In the genomic region with DNA sequence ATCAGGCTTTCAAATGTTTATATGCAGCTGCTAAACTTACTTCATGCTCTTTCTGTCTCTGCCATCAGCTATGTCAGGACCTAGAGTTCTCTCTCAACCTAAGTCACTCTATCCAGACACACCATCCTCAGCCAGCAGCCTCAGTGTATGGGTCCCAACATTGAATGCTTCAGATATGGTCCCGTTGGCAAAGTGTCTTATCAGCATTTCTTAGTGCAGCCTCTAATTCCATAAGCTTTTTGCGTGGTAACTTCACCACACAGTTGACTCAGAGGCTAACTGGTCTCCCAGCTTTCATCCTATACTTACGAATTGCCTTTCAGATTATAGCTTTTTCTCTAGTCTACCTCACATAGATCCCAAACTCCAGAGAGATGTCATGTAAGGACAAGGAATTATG, we compare ENCODE assay signal across 35 cellular contexts.
DNase-seq lines count a peak whose midpoint lies in the region; ATAC-seq, FAIRE-seq and TF ChIP-seq lines count a peak whose summit lies in the region.
"Had no signal": no experiment of that assay in that cellular context is flagged by ENCODE, and none has a peak within 500 bp of the region (broad histone marks: within the 10 kb centered on the region; RNA-seq: fewer than 3 reads in every experiment).

No MANE protein-coding gene starts in this region.

- H3K4me1 Mint-ChIP-seq in Caco-2 (ENCODE audit: low read depth, unreplicated experiment): no peaks in the 10 kb centered on the region
- H3K4me1 Mint-ChIP-seq: B cell; CD14-positive monocyte; CD4-positive, alpha-beta memory T cell; CD4-positive, CD25-positive, alpha-beta regulatory T cell; CD8-positive, alpha-beta memory T cell had no signal

- no peaks in the 10 kb centered on the region for H3K9me3 ChIP-seq in HepG2 (ENCODE audit: low read length)
- no peaks in the 10 kb centered on the region for H3K9me3 ChIP-seq in right lobe of liver
- H3K9me3 ChIP-seq in A549: no peaks in the 10 kb centered on the region
- H3K9me3 ChIP-seq in IMR-90 (ENCODE audit: control insufficient read depth, insufficient read depth, low read length): peaks cover 39% of the 10 kb centered on the region
- H3K9me3 ChIP-seq in K562 (replicated peaks; ENCODE audit: control insufficient read depth, insufficient read depth, low read depth, low read length): no peaks in the 10 kb centered on the region
- no peaks in the 10 kb centered on the region for H3K9me3 ChIP-seq in Caco-2
- H3K9me3 ChIP-seq in sigmoid colon: no peaks in the 10 kb centered on the region
- H3K9me3 ChIP-seq: BE2C; BLaER1; BLaER1 treated with 17β-estradiol and CSF1 and Interleukin-3, amounts not matched to agents 10 nM and 100 nM had no signal

- WGBS in HepG2 (ENCODE audit: low lambda C conversion rate): 5% methylated on average over 3 of the region's 3 CpGs
- 36% methylated on average over 3 of the region's 3 CpGs for WGBS in right lobe of liver (ENCODE audit: insufficient coverage, low coverage, low lambda C conversion rate, missing lambda C conversion rate)
- 0% methylated on average over 3 of the region's 3 CpGs for WGBS in A549 (ENCODE audit: missing lambda C conversion rate)
- WGBS in IMR-90 (ENCODE audit: extremely low coverage in 2 of 2, insufficient read length in 1 of 2), 2 experiments: 40% methylated on average over 1 of the region's 3 CpGs; no CpG with 5 or more reads in 1 of the 2 experiments
- 0% methylated on average over 3 of the region's 3 CpGs for WGBS in K562 (ENCODE audit: insufficient coverage, low coverage, missing lambda C conversion rate)
- 89 to 90% methylated on average over 3 of the region's 3 CpGs for WGBS in sigmoid colon, 2 donors

- no peak overlapping the region for H4K91ac ChIP-seq in IMR-90 (ENCODE audit: insufficient read depth, low read depth, low read length)

- no peak overlapping the region for H2BK20ac ChIP-seq in IMR-90 (ENCODE audit: low read depth, low read length)

- intact Hi-C loops in HepG2 (cut with micrococcal nuclease; ENCODE audit: unreplicated experiment) (no loop called here), right lobe of liver (cut with DNase I) (no loop called here), IMR-90 (cut with micrococcal nuclease) (no loop called here), K562 (cut with micrococcal nuclease) (loop anchor here (5.0 kb wide), 2 partner anchors 117 to 1142 kb away; no protein-coding TSS in a partner anchor), Caco-2 (cut with micrococcal nuclease; ENCODE audit: unreplicated experiment) (loop anchor here (5.0 to 10.0 kb wide), 2 partner anchors 117 to 1144 kb away; no protein-coding TSS in a partner anchor), sigmoid colon (cut with DNase I) (loop anchor here (5.0 kb wide), 1 partner anchor 117 kb away; no protein-coding TSS in a partner anchor)

- TF ChIP-seq CTCF in HepG2 (CRISPR knock-in tag; IDR thresholded peaks at IDR 0.05): no peak
- no peak for TF ChIP-seq CTCF in right lobe of liver (IDR thresholded peaks at IDR 0.05)
- no peak for TF ChIP-seq CTCF in A549 (IDR thresholded peaks at IDR 0.05)
- TF ChIP-seq CTCF in IMR-90 (conservative IDR thresholded peaks at IDR 0.05; ENCODE audit: low read depth, low read length): no peak
- no peak for TF ChIP-seq CTCF in K562 (IDR thresholded peaks at IDR 0.05 in 2 of 3, conservative IDR thresholded peaks at IDR 0.05 in 1 of 3; ENCODE audit: insufficient read depth in 2 of 3, low read depth in 1 of 3, low read length in 3 of 3)
- no peak for TF ChIP-seq CTCF in Caco-2 (IDR thresholded peaks at IDR 0.05; ENCODE audit: insufficient read depth in 1 of 2, low read depth in 1 of 2, low read length in 1 of 2, severe bottlenecking in 1 of 2, unreplicated experiment in 1 of 2)
- TF ChIP-seq CTCF in sigmoid colon (IDR thresholded peaks at IDR 0.05): no peak

- H3K36me3 ChIP-seq in HepG2 (replicated peaks in 1 of 2; ENCODE audit: control insufficient read depth in 1 of 2, insufficient read depth in 2 of 2, low read length in 2 of 2): no peaks in the 10 kb centered on the region
- no peaks in the 10 kb centered on the region for H3K36me3 ChIP-seq in right lobe of liver
- H3K36me3 ChIP-seq in IMR-90 (ENCODE audit: control insufficient read depth, insufficient read depth, low read length): no peaks in the 10 kb centered on the region
- H3K36me3 ChIP-seq in K562 (ENCODE audit: control insufficient read depth, insufficient read depth, low read length): no peaks in the 10 kb centered on the region
- H3K36me3 ChIP-seq in Caco-2 (ENCODE audit: control insufficient read depth, insufficient read depth, low read length): no peaks in the 10 kb centered on the region
- H3K36me3 ChIP-seq in sigmoid colon: no peaks in the 10 kb centered on the region
- H3K36me3 ChIP-seq: BE2C; BLaER1; BLaER1 treated with 17β-estradiol and CSF1 and Interleukin-3, amounts not matched to agents 10 nM and 100 nM had no signal

- H3K9me1 ChIP-seq in IMR-90 (ENCODE audit: insufficient read depth, low read length): no peaks in the 10 kb centered on the region
- H3K9me1 ChIP-seq in K562 (ENCODE audit: control insufficient read depth, insufficient read depth, low read length): no peaks in the 10 kb centered on the region

- ATAC-seq in HepG2 (no peak), right lobe of liver (no peak), A549 (no peak), IMR-90 (ENCODE audit: low read depth) (no peak), K562 (no peak)
- ATAC-seq: CD8-positive, alpha-beta T cell had no signal

- no peak overlapping the region for H3K14ac ChIP-seq in IMR-90 (replicated peaks; ENCODE audit: low read depth, low read length)

- no peak overlapping the region for H3K9ac ChIP-seq in HepG2 (ENCODE audit: insufficient read depth, low read depth, low read length)
- H3K9ac ChIP-seq in IMR-90 (ENCODE audit: low read depth, low read length): no peak overlapping the region
- H3K9ac ChIP-seq in K562 (ENCODE audit: insufficient read depth in 1 of 2, low read depth in 2 of 2, low read length in 2 of 2): no peak overlapping the region
- H3K9ac ChIP-seq: BLaER1; BLaER1 treated with 17β-estradiol and CSF1 and Interleukin-3, amounts not matched to agents 10 nM and 100 nM had no signal

- H3K36me3 Mint-ChIP-seq in Caco-2 (ENCODE audit: insufficient read depth, unreplicated experiment): no peaks in the 10 kb centered on the region
- H3K36me3 Mint-ChIP-seq: CD14-positive monocyte; CD4-positive, alpha-beta memory T cell; CD4-positive, CD25-positive, alpha-beta regulatory T cell; CD8-positive, alpha-beta memory T cell; CD8-positive, alpha-beta T cell had no signal

- H4K8ac ChIP-seq in IMR-90 (ENCODE audit: low read depth in 2 of 2, low read length in 2 of 2): no peak overlapping the region

- no peak overlapping the region for H3K4me3 ChIP-seq in HepG2 (replicated peaks in 1 of 3; ENCODE audit: insufficient read depth in 1 of 3, low read depth in 2 of 3, low read length in 3 of 3)
- no peak overlapping the region for H3K4me3 ChIP-seq in right lobe of liver
- H3K4me3 ChIP-seq in A549: no peak overlapping the region
- no peak overlapping the region for H3K4me3 ChIP-seq in IMR-90 (ENCODE audit: insufficient read depth, low read depth, low read length)
- no peak overlapping the region for H3K4me3 ChIP-seq in K562
- H3K4me3 ChIP-seq in Caco-2 (ENCODE audit: low read depth, low read length): no peak overlapping the region
- H3K4me3 ChIP-seq in sigmoid colon: no peak overlapping the region
- H3K4me3 ChIP-seq: BLaER1; BLaER1 treated with 17β-estradiol and CSF1 and Interleukin-3, amounts not matched to agents 10 nM and 100 nM had no signal

- CTCF ChIA-PET in HepG2 (lab: Yijun Ruan, JAX; ENCODE audit: low intra/inter-chr PET ratio, low total read pairs): no interaction called here
- CTCF ChIA-PET in A549 (lab: Yijun Ruan, JAX): interaction anchor here (1.1 kb wide), 1 partner anchor 115 kb away, joined by 6 read pairs; no protein-coding TSS in a partner anchor
- CTCF ChIA-PET in IMR-90 (lab: Yijun Ruan, JAX): no interaction called here
- CTCF ChIA-PET in K562 (lab: Yijun Ruan, JAX; ENCODE audit: low intra/inter-chr PET ratio): no interaction called here
- CTCF ChIA-PET in Caco-2 (lab: Charles Lee): interaction anchor here (0.7 kb wide), 1 partner anchor 332 kb away, joined by 7 read pairs; no protein-coding TSS in a partner anchor

- no peak overlapping the region for H3K4ac ChIP-seq in IMR-90 (ENCODE audit: low read depth, low read length)

- no peak overlapping the region for H3K23ac ChIP-seq in IMR-90 (ENCODE audit: low read depth, low read length)

- peaks cover 0 to 5% of the 10 kb centered on the region in 2 experiments; a peak in 2 of 5 replicates for H3K27me3 ChIP-seq in HepG2 (ENCODE audit: control insufficient read depth in 1 of 2, insufficient read depth in 2 of 2, low read length in 2 of 2)
- H3K27me3 ChIP-seq in right lobe of liver: no peaks in the 10 kb centered on the region
- H3K27me3 ChIP-seq in IMR-90 (ENCODE audit: control insufficient read depth, insufficient read depth, low read length): no peaks in the 10 kb centered on the region
- no peaks in the 10 kb centered on the region; a peak in 1 of 5 replicates for H3K27me3 ChIP-seq in K562 (ENCODE audit: control insufficient read depth in 2 of 2, insufficient read depth in 2 of 2, low read length in 2 of 2)
- no peaks in the 10 kb centered on the region for H3K27me3 ChIP-seq in Caco-2 (replicated peaks; ENCODE audit: control insufficient read depth, insufficient read depth, low read length)
- no peaks in the 10 kb centered on the region for H3K27me3 ChIP-seq in sigmoid colon
- H3K27me3 ChIP-seq: BE2C; BLaER1; BLaER1 treated with 17β-estradiol and CSF1 and Interleukin-3, amounts not matched to agents 10 nM and 100 nM had no signal

- H3K79me2 ChIP-seq in HepG2 (ENCODE audit: insufficient read depth, low read length) (no peaks in the 10 kb centered on the region), K562 (ENCODE audit: control insufficient read depth, insufficient read depth, low read length) (no peaks in the 10 kb centered on the region)

- DNase-seq in HepG2 (ENCODE audit: low spot score) (no peak), right lobe of liver (no peak), A549 (ENCODE audit: low read depth in 1 of 2, low spot score in 1 of 2) (no peak), IMR-90 (no peak), K562 (ENCODE audit: extremely low read depth in 1 of 4, low spot score in 3 of 4) (no peak), Caco-2 (no peak), NCI-H446 (lab: John Stamatoyannopoulos, UW) (no peak), sigmoid colon (no peak)
- DNase-seq: 8988T; ACHN; AML-193; BE2C; C1 segment of cervical spinal cord; Calu3; CD4-positive, alpha-beta memory T cell; CD4-positive, alpha-beta T cell; CD4-positive, CD25-positive, alpha-beta regulatory T cell; CD8-positive, alpha-beta memory T cell; CD8-positive, alpha-beta T cell; COR-L47; DMS 273 treated with DMSO at 0.1 percent for 48 hours; DMS153; DMS53; DMS79; DMS79 treated with DMSO at 0.1 percent for 48 hours; DND-41; EL had no signal

- no peak overlapping the region for H3K18ac ChIP-seq in IMR-90 (ENCODE audit: low read depth, low read length)

- H3K27me3 Mint-ChIP-seq in Caco-2 (ENCODE audit: insufficient read depth, unreplicated experiment): peaks cover 12% of the 10 kb centered on the region
- H3K27me3 Mint-ChIP-seq: B cell; CD4-positive, CD25-positive, alpha-beta regulatory T cell had no signal

- no peaks in the 10 kb centered on the region for H3K79me1 ChIP-seq in IMR-90 (ENCODE audit: low read depth in 1 of 2, low read length in 2 of 2)

- H2BK5ac ChIP-seq in IMR-90 (ENCODE audit: low read depth, low read length, poor library complexity, severe bottlenecking): no peak overlapping the region

- no peaks in the 10 kb centered on the region for H3K9me3 Mint-ChIP-seq in Caco-2 (ENCODE audit: unreplicated experiment)

- H2AK9ac ChIP-seq in IMR-90 (replicated peaks; ENCODE audit: low read depth, low read length, poor library complexity): no peak overlapping the region

- no peaks in the 10 kb centered on the region for H3K4me1 ChIP-seq in HepG2 (ENCODE audit: insufficient read depth, low read length)
- H3K4me1 ChIP-seq in right lobe of liver: no peaks in the 10 kb centered on the region
- no peaks in the 10 kb centered on the region for H3K4me1 ChIP-seq in A549
- H3K4me1 ChIP-seq in IMR-90 (ENCODE audit: control insufficient read depth, insufficient read depth, low read length): no peaks in the 10 kb centered on the region
- no peaks in the 10 kb centered on the region for H3K4me1 ChIP-seq in K562 (replicated peaks in 1 of 2; ENCODE audit: control insufficient read depth in 2 of 2, insufficient read depth in 2 of 2, low read length in 2 of 2)
- H3K4me1 ChIP-seq in Caco-2: no peaks in the 10 kb centered on the region
- H3K4me1 ChIP-seq in sigmoid colon: peaks cover 0 to 20% (median 13%) of the 10 kb centered on the region in 4 donors
- H3K4me1 ChIP-seq: BLaER1; BLaER1 treated with 17β-estradiol and CSF1 and Interleukin-3, amounts not matched to agents 10 nM and 100 nM had no signal

- H3K4me3 Mint-ChIP-seq in Caco-2 (ENCODE audit: unreplicated experiment): no peak overlapping the region
- H3K4me3 Mint-ChIP-seq: B cell; CD14-positive monocyte; CD4-positive, alpha-beta memory T cell; CD4-positive, alpha-beta T cell; CD4-positive, CD25-positive, alpha-beta regulatory T cell; CD8-positive, alpha-beta memory T cell; CD8-positive, alpha-beta T cell had no signal

- H4K20me1 ChIP-seq in HepG2 (ENCODE audit: insufficient read depth, low read length): no peaks in the 10 kb centered on the region
- H4K20me1 ChIP-seq in IMR-90 (ENCODE audit: insufficient read depth, low read length): no peaks in the 10 kb centered on the region
- 0 out of 2 replicates have a peak, but pooled peaks cover 4% of the 10 kb centered on the region for H4K20me1 ChIP-seq in K562 (replicated peaks; ENCODE audit: control insufficient read depth, insufficient read depth, low read length)
- H4K20me1 ChIP-seq: BLaER1 had no signal

- H3K27ac ChIP-seq in HepG2 (ENCODE audit: extremely low read length, insufficient read depth, low read length) (no peak overlapping the region), right lobe of liver (no peak overlapping the region), A549 (no peak overlapping the region), IMR-90 (ENCODE audit: insufficient read depth, low read length) (no peak overlapping the region), K562 (ENCODE audit: extremely low read depth, low read depth, low read length) (no peak overlapping the region), sigmoid colon (no peak overlapping the region)
- H3K27ac ChIP-seq: 22Rv1; BLaER1; BLaER1 treated with 17β-estradiol and CSF1 and Interleukin-3, amounts not matched to agents 10 nM and 100 nM; C4-2B had no signal

- H2BK120ac ChIP-seq in IMR-90 (ENCODE audit: low read depth, low read length): no peak overlapping the region

- BruUV-seq in HepG2 (replicated peaks; lab: Mats Ljungman, UMichigan): no TSS peak
- no TSS peak for BruUV-seq in IMR-90 (replicated peaks; lab: Mats Ljungman, UMichigan)
- BruUV-seq in K562 (replicated peaks; lab: Mats Ljungman, UMichigan): no TSS peak
- BruUV-seq in Caco-2 (replicated peaks; lab: Mats Ljungman, UMichigan): no TSS peak

- H3K4me2 ChIP-seq in HepG2 (ENCODE audit: low read depth, low read length): no peak overlapping the region
- no peak overlapping the region for H3K4me2 ChIP-seq in A549
- H3K4me2 ChIP-seq in IMR-90 (ENCODE audit: low read depth, low read length): no peak overlapping the region
- H3K4me2 ChIP-seq in K562 (ENCODE audit: insufficient read depth, low read length): no peak overlapping the region
- H3K4me2 ChIP-seq: BLaER1; BLaER1 treated with 17β-estradiol and CSF1 and Interleukin-3, amounts not matched to agents 10 nM and 100 nM had no signal

- dilution Hi-C loops in IMR-90 (cut with HindIII; ENCODE audit: low sequenced_read_pairs, unreplicated experiment): no loop called here

- TF ChIP-seq POLR2A in HepG2 (IDR thresholded peaks at IDR 0.05; ENCODE audit: insufficient read depth in 1 of 2, low read depth in 2 of 2, low read length in 2 of 2) (no peak), right lobe of liver (IDR thresholded peaks at IDR 0.05) (no peak), A549 (IDR thresholded peaks at IDR 0.05; ENCODE audit: low read length) (no peak), IMR-90 (IDR thresholded peaks at IDR 0.05; ENCODE audit: low read depth, low read length) (no peak), K562 (conservative IDR thresholded peaks at IDR 0.05) (no peak), sigmoid colon (IDR thresholded peaks at IDR 0.05) (no peak)

- FAIRE-seq in HepG2 (lab: Jason Lieb, UNC) (no peak), A549 (lab: Jason Lieb, UNC) (no peak), K562 (lab: Jason Lieb, UNC) (no peak)
- FAIRE-seq: A204.1, D721Med had no signal

- TF ChIP-seq RAD21 in HepG2 (CRISPR knock-in tag; IDR thresholded peaks at IDR 0.05) (no peak), A549 (conservative IDR thresholded peaks at IDR 0.05 in 1 of 2, IDR thresholded peaks at IDR 0.05 in 1 of 2) (no peak), IMR-90 (IDR thresholded peaks at IDR 0.05; ENCODE audit: low read length) (no peak), K562 (CRISPR knock-in tag; conservative IDR thresholded peaks at IDR 0.05 in 1 of 2, IDR thresholded peaks at IDR 0.05 in 1 of 2) (no peak)

- no peak overlapping the region for H2BK15ac ChIP-seq in IMR-90 (ENCODE audit: low read depth, low read length)

- H3K56ac ChIP-seq in IMR-90 (ENCODE audit: extremely low read depth, insufficient read depth, low read length): no peak overlapping the region

- in situ Hi-C loops in HepG2 (cut with HindIII; ENCODE audit: extremely low pct_ligation_motif_present, low pct_unique_long_range_greater_than_20kb): loop anchor here (5.0 to 25.0 kb wide), 2 partner anchors 97 to 1137 kb away; no protein-coding TSS in a partner anchor
- in situ Hi-C loops in IMR-90 (cut with MboI; ENCODE audit: low sequenced_read_pairs): no loop called here
- in situ Hi-C loops in K562 (cut with MboI): no loop called here

- no peak overlapping the region for H2AFZ ChIP-seq in HepG2 (ENCODE audit: low read length)
- no peak overlapping the region for H2AFZ ChIP-seq in IMR-90 (replicated peaks; ENCODE audit: low read length, poor library complexity)
- no peak overlapping the region for H2AFZ ChIP-seq in K562 (ENCODE audit: low read depth, low read length)

- POLR2A ChIA-PET in HepG2 (lab: Yijun Ruan, JAX) (no interaction called here), A549 (lab: Yijun Ruan, JAX) (no interaction called here), IMR-90 (lab: Charles Lee; ENCODE audit: unreplicated experiment) (no interaction called here), K562 (lab: Yijun Ruan, JAX) (no interaction called here), Caco-2 (lab: Charles Lee) (no interaction called here)

- no peak overlapping the region for H2AK5ac ChIP-seq in IMR-90 (ENCODE audit: low read depth, low read length)

- no peak overlapping the region for H3K27ac Mint-ChIP-seq in Caco-2 (ENCODE audit: unreplicated experiment)
- H3K27ac Mint-ChIP-seq: B cell; CD14-positive monocyte; CD4-positive, alpha-beta memory T cell; CD4-positive, alpha-beta T cell; CD4-positive, CD25-positive, alpha-beta regulatory T cell; CD8-positive, alpha-beta T cell had no signal

- no peak overlapping the region for H4K5ac ChIP-seq in IMR-90 (ENCODE audit: low read depth, low read length)

- TF ChIP-seq EP300 in HepG2 (IDR thresholded peaks at IDR 0.05; ENCODE audit: low read depth in 2 of 2, low read length in 2 of 2): no peak
- no peak for TF ChIP-seq EP300 in HepG2 (CRISPR knock-in tag; IDR thresholded peaks at IDR 0.05; ENCODE audit: borderline replicate concordance)
- no peak for TF ChIP-seq EP300 in A549 (IDR thresholded peaks at IDR 0.05)
- TF ChIP-seq EP300 in K562 (IDR thresholded peaks at IDR 0.05; ENCODE audit: low read length): no peak
- TF ChIP-seq EP300 in sigmoid colon (IDR thresholded peaks at IDR 0.05): no peak

Comparison
In these comparisons a context has a peak if more than half of its experiments do, and no peak if none do; other contexts are left out.
1. CTCF ChIA-PET loops: an anchor here in A549 (1.1 kb wide) and Caco-2 (0.7 kb wide); none called in HepG2, IMR-90 and K562.
2. intact Hi-C loops: an anchor here in K562 (5.0 kb wide), Caco-2 (5.0 to 10.0 kb wide) and sigmoid colon (5.0 kb wide); none called in HepG2, right lobe of liver and IMR-90.